8 cellular contexts compared by ENCODE assay signal in the genomic region with DNA sequence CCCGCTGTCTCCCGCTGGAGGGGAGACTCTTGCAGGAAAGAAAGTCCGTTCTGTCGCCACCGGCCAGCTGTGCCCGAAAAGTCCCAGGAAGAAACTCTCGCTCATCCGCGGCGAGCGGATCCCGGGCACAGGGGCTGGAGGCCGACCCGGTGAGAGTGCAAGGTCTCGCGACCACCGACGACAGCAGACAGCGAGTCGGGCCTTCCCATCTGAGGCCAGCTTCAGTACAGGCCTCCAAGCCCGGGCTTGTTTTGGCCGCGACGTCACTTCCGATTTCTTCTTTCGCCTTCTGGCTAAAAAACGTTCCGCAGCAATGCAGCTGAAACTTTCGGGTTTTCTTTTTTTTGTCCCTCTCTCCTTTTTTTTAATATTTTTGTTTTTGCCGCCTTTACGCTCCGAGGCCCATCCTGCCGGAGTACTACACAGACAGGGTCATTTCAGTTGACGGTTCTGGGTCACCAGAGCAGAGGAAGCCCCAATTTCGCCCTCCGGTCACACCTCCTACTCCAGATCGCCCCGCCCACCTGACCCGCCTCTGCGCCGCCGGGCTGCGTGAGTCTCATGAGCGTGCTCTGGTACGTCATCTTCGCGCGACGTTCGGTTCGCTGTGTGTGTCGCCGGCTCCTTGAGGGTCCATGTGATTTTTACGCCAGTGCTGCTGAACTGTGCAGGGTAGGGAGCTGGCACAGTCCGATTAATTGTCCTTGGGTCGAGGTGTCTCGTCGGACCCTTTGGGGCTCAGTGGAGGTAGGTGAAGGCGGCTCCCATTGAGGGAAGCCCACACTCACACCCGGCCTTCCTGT. TPM values are rescaled to one million over a fixed set of nuclear protein-coding genes. Genes with fewer than 3 reads are reported as not detected.
DNase-seq lines count a peak whose midpoint lies in the region; ATAC-seq and TF ChIP-seq lines count a peak whose summit lies in the region.

A gene with protein sequence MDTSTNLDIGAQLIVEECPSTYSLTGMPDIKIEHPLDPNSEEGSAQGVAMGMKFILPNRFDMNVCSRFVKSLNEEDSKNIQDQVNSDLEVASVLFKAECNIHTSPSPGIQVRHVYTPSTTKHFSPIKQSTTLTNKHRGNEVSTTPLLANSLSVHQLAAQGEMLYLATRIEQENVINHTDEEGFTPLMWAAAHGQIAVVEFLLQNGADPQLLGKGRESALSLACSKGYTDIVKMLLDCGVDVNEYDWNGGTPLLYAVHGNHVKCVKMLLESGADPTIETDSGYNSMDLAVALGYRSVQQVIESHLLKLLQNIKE (minus strand): TSS at position 474 of the 803 bp plus-strand sequence. CDS start 2,758 bp downstream, outside the sequence.
A gene with protein sequence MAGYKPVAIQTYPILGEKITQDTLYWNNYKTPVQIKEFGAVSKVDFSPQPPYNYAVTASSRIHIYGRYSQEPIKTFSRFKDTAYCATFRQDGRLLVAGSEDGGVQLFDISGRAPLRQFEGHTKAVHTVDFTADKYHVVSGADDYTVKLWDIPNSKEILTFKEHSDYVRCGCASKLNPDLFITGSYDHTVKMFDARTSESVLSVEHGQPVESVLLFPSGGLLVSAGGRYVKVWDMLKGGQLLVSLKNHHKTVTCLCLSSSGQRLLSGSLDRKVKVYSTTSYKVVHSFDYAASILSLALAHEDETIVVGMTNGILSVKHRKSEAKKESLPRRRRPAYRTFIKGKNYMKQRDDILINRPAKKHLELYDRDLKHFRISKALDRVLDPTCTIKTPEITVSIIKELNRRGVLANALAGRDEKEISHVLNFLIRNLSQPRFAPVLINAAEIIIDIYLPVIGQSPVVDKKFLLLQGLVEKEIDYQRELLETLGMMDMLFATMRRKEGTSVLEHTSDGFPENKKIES (plus strand): TSS at position 578 of the 803 bp plus-strand sequence. CDS start 1,602 bp downstream, outside the sequence.

- peak; percentile 99 for DNase-seq in NCI-H69 (lab: John Stamatoyannopoulos, UW)
- peak; percentile 99 for DNase-seq in activated CD4-positive, alpha-beta T cell treated with anti-CD3 and anti-CD28 coated beads, Interleukin-2, amount 10 ng/mL, durations not matched to agents 7 days and 5 days
- peak; percentile 99 for DNase-seq in coronary artery (ENCODE audit: low spot score)
- peak; percentile 97 to 99 for DNase-seq in stimulated activated CD4-positive, alpha-beta T cell treated with anti-CD3 and anti-CD28 coated beads, Interleukin-1b, Interleukin-23, amount 100 ng/mL, for 4 hours (ENCODE audit: low read depth in 2 of 2)

- H3K27me3 Mint-ChIP-seq in activated CD4-positive, alpha-beta T cell treated with anti-CD3 and anti-CD28 coated beads, Interleukin-2, amount 10 ng/mL, durations not matched to agents 7 days and 5 days, result no peaks in the 10 kb centered on the region

- peak within 1 kb of the TSS; percentile 93 for H3K4me3 Mint-ChIP-seq in activated CD4-positive, alpha-beta T cell treated with anti-CD3 and anti-CD28 coated beads, Interleukin-2, amount 10 ng/mL, durations not matched to agents 7 days and 5 days

- peaks cover 18% of the 10 kb centered on the region for H3K36me3 Mint-ChIP-seq in activated CD4-positive, alpha-beta T cell treated with anti-CD3 and anti-CD28 coated beads, Interleukin-2, amount 10 ng/mL, durations not matched to agents 7 days and 5 days (ENCODE audit: low read depth)

- peaks cover 38% of the 10 kb centered on the region for H3K36me3 ChIP-seq in BLaER1

- H3K27ac ChIP-seq in BLaER1, result peak within 1 kb of the TSS; percentile 90
- H3K27ac ChIP-seq in coronary artery, result peak within 1 kb of the TSS; percentile 91 to 93
- H3K27ac ChIP-seq in layer of hippocampus (ENCODE audit: low read depth, low read length), result peak within 1 kb of the TSS; percentile 85

- CTCF ChIA-PET in activated CD4-positive, alpha-beta T cell treated with anti-CD3 and anti-CD28 coated beads, Interleukin-2, amount 10 ng/mL, durations not matched to agents 7 days and 5 days (lab: Charles Lee), result interaction anchor here (0.7 kb wide), 1 partner anchor 67 kb away, joined by 3 read pairs; a partner anchor contains a TSS

- peak; percentile 96 for ATAC-seq in GM19328 (IDR thresholded peaks at IDR 0.05; ENCODE audit: unreplicated experiment)
- ATAC-seq in HG03520 (IDR thresholded peaks at IDR 0.05; ENCODE audit: unreplicated experiment), result peak; percentile 87

- H3K9me3 ChIP-seq in BLaER1, result no peaks in the 10 kb centered on the region

- H3K9me3 Mint-ChIP-seq in activated CD4-positive, alpha-beta T cell treated with anti-CD3 and anti-CD28 coated beads, Interleukin-2, amount 10 ng/mL, durations not matched to agents 7 days and 5 days, result no peaks in the 10 kb centered on the region

- POLR2A ChIA-PET in activated CD4-positive, alpha-beta T cell treated with anti-CD3 and anti-CD28 coated beads, Interleukin-2, amount 10 ng/mL, durations not matched to agents 7 days and 5 days (lab: Charles Lee), result interaction anchor here (0.6 kb wide), 1 partner anchor 21 kb away, joined by 3 read pairs; no protein-coding TSS in a partner anchor

- peaks cover 32% of the 10 kb centered on the region for H3K4me1 ChIP-seq in BLaER1

- peaks cover 13% of the 10 kb centered on the region; the same call in 1 of the 2 replicates for H4K20me1 ChIP-seq in BLaER1

- TF ChIP-seq CTCF in coronary artery (IDR thresholded peaks at IDR 0.05), result no peak

- H3K27me3 ChIP-seq in BLaER1 (no peaks in the 10 kb centered on the region), layer of hippocampus (ENCODE audit: control insufficient read depth, insufficient read depth, low read length) (no peaks in the 10 kb centered on the region)

- H3K4me3 ChIP-seq in BLaER1, result peak within 1 kb of the TSS; percentile 79
- H3K4me3 ChIP-seq in coronary artery, result peak within 1 kb of the TSS; percentile 76

- peak within 1 kb of the TSS; percentile 99 for H3K27ac Mint-ChIP-seq in activated CD4-positive, alpha-beta T cell treated with anti-CD3 and anti-CD28 coated beads, Interleukin-2, amount 10 ng/mL, durations not matched to agents 7 days and 5 days

- peaks cover 36% of the 10 kb centered on the region for H3K4me1 Mint-ChIP-seq in activated CD4-positive, alpha-beta T cell treated with anti-CD3 and anti-CD28 coated beads, Interleukin-2, amount 10 ng/mL, durations not matched to agents 7 days and 5 days

- peak within 1 kb of the TSS; percentile 95 for H3K9ac ChIP-seq in BLaER1

- H3K4me2 ChIP-seq in BLaER1, result peak within 1 kb of the TSS; percentile 85

RNA-seq across cellular contexts. Expression of the first gene that starts in this region (rescaled TPM):
- 10 to 100 TPM; 19.0 to 19.3 TPM for total RNA-seq in activated CD4-positive, alpha-beta T cell treated with anti-CD3 and anti-CD28 coated beads, Interleukin-2, amount 10 ng/mL, durations not matched to agents 7 days and 5 days

RNA-seq across cellular contexts. Expression of the second gene that starts in this region (rescaled TPM):
- total RNA-seq in activated CD4-positive, alpha-beta T cell treated with anti-CD3 and anti-CD28 coated beads, Interleukin-2, amount 10 ng/mL, durations not matched to agents 7 days and 5 days, result 10 to 100 TPM; 21.2 to 23.7 TPM

Comparison
In these comparisons a context has a peak if more than half of its experiments do, and no peak if none do; other contexts are left out.
1. Peak in every context shown above with its lines: DNase-seq, ATAC-seq, H3K4me3 ChIP-seq and H3K27ac ChIP-seq.